In the genomic region with DNA sequence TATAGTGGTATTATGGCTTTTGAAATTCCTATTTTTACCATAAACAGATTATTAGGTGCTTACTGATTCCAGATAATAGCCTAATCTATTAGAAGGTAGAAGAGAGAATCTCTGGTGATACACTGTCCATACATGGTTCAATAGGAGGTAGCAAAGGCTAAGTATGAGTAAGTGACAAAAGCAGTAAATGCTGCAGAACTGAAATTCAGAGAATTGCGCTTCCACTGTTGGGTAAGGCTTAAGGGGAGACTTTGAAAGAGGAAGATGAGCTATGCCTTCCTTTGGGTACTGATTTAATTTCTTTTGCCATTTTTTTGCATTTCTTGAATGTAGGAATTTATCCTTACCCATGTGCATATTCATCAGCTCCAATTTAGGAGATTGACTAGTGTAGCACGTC, we compare ENCODE assay signal across 1 cellular context.
TF ChIP-seq lines count a peak whose summit lies in the region.

No MANE protein-coding gene starts in this region.

TF ChIP-seq in GM23338, 12 proteins besides CTCF, POLR2A, EP300 and RAD21 (continued from another document):
- TF ChIP-seq, protein P1, sequence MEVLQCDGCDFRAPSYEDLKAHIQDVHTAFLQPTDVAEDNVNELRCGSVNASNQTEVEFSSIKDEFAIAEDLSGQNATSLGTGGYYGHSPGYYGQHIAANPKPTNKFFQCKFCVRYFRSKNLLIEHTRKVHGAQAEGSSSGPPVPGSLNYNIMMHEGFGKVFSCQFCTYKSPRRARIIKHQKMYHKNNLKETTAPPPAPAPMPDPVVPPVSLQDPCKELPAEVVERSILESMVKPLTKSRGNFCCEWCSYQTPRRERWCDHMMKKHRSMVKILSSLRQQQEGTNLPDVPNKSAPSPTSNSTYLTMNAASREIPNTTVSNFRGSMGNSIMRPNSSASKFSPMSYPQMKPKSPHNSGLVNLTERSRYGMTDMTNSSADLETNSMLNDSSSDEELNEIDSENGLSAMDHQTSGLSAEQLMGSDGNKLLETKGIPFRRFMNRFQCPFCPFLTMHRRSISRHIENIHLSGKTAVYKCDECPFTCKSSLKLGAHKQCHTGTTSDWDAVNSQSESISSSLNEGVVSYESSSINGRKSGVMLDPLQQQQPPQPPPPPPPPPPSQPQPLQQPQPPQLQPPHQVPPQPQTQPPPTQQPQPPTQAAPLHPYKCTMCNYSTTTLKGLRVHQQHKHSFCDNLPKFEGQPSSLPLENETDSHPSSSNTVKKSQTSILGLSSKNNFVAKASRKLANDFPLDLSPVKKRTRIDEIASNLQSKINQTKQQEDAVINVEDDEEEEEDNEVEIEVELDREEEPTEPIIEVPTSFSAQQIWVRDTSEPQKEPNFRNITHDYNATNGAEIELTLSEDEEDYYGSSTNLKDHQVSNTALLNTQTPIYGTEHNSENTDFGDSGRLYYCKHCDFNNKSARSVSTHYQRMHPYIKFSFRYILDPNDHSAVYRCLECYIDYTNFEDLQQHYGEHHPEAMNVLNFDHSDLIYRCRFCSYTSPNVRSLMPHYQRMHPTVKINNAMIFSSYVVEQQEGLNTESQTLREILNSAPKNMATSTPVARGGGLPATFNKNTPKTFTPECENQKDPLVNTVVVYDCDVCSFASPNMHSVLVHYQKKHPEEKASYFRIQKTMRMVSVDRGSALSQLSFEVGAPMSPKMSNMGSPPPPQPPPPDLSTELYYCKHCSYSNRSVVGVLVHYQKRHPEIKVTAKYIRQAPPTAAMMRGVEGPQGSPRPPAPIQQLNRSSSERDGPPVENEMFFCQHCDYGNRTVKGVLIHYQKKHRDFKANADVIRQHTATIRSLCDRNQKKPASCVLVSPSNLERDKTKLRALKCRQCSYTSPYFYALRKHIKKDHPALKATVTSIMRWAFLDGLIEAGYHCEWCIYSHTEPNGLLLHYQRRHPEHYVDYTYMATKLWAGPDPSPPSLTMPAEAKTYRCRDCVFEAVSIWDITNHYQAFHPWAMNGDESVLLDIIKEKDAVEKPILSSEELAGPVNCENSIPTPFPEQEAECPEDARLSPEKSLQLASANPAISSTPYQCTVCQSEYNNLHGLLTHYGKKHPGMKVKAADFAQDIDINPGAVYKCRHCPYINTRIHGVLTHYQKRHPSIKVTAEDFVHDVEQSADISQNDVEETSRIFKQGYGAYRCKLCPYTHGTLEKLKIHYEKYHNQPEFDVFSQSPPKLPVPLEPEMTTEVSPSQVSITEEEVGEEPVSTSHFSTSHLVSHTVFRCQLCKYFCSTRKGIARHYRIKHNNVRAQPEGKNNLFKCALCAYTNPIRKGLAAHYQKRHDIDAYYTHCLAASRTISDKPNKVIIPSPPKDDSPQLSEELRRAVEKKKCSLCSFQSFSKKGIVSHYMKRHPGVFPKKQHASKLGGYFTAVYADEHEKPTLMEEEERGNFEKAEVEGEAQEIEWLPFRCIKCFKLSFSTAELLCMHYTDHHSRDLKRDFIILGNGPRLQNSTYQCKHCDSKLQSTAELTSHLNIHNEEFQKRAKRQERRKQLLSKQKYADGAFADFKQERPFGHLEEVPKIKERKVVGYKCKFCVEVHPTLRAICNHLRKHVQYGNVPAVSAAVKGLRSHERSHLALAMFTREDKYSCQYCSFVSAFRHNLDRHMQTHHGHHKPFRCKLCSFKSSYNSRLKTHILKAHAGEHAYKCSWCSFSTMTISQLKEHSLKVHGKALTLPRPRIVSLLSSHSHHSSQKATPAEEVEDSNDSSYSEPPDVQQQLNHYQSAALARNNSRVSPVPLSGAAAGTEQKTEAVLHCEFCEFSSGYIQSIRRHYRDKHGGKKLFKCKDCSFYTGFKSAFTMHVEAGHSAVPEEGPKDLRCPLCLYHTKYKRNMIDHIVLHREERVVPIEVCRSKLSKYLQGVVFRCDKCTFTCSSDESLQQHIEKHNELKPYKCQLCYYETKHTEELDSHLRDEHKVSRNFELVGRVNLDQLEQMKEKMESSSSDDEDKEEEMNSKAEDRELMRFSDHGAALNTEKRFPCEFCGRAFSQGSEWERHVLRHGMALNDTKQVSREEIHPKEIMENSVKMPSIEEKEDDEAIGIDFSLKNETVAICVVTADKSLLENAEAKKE (CRISPR knock-in tag; IDR thresholded peaks at IDR 0.05): no peak
- TF ChIP-seq STAT1 (IDR thresholded peaks at IDR 0.05; ENCODE audit: unreplicated experiment) (no peak), CREB1 (CRISPR knock-in tag; IDR thresholded peaks at IDR 0.05; ENCODE audit: low read depth) (no peak), POLR2AphosphoS5 (IDR thresholded peaks at IDR 0.05; ENCODE audit: low read depth) (no peak), ZNF114 (CRISPR knock-in tag; IDR thresholded peaks at IDR 0.05) (no peak), NANOG (IDR thresholded peaks at IDR 0.05; ENCODE audit: borderline replicate concordance) (no peak), JUNB (IDR thresholded peaks at IDR 0.05; ENCODE audit: unreplicated experiment) (no peak)
TF ChIP-seq in GM23338: peak in this region for 0.
